ENCODE assay signal across 32 cellular contexts in the genomic region with DNA sequence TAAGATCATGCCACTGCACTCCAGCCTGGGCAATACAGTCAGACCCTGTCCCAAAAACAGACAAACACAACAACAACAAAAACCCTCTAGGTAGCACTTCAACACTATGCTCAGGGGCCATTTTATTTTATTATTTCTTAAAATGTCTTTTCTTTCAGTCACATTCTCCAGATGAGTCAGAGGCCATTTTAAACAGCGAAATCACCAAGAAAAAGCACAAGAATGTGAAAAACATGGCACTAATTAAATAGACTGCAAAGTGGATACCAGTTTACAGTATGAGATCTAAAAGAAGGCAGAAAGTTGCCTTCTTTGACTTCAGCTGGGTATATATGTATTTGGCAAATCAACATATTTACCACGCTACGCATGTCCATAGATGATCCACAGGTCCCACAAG. TPM values are rescaled to one million over a fixed set of nuclear protein-coding genes. Genes with fewer than 3 reads are reported as not detected.
"Had no signal": no experiment of that assay in that cellular context is flagged by ENCODE, and none has a peak within 500 bp of the region (broad histone marks: within the 10 kb centered on the region; RNA-seq: fewer than 3 reads in every experiment).

No MANE protein-coding gene starts in this region.

- H3K36me3 ChIP-seq: adrenal gland, gastroesophageal sphincter, neutrophil, transverse colon had no signal

- H3K27ac ChIP-seq: adrenal gland, body of pancreas, epithelial cell of prostate, esophagus squamous epithelium, gastroesophageal sphincter, hepatocyte, neutrophil, testis, transverse colon had no signal

- ATAC-seq: activated CD4-positive, alpha-beta T cell treated with anti-CD3 and anti-CD28 coated beads for 36 hours; activated CD8-positive, alpha-beta memory T cell treated with anti-CD3 and anti-CD28 coated beads, Interleukin-2, amount 10 ng/mL, durations not matched to agents 7 days and 5 days; activated CD8-positive, alpha-beta T cell treated with anti-CD3 and anti-CD28 coated beads, Interleukin-2, amount 10 ng/mL, durations not matched to agents 7 days and 5 days; activated T-cell treated with anti-CD3 and anti-CD28 coated beads, Interleukin-2, amount 50 U/mL, for 72 hours; body of pancreas; gastroesophageal sphincter; left cardiac atrium; left ventricle myocardium superior; sciatic nerve; stimulated activated naive CD8-positive, alpha-beta T cell treated with anti-CD3 and anti-CD28 coated beads, Interleukin-15, Interleukin-2, amounts not matched to agents 100 U/mL and 50 U/mL, for 24 hours had no signal

- H3K9me3 ChIP-seq: testis had no signal

- H3K4me1 ChIP-seq: adrenal gland, body of pancreas, testis had no signal

- H3K27me3 ChIP-seq: adrenal gland, body of pancreas, esophagus squamous epithelium, gastroesophageal sphincter, hepatocyte, neutrophil, testis, transverse colon had no signal

- H3K27me3 Mint-ChIP-seq: activated CD4-positive, alpha-beta T cell treated with anti-CD3 and anti-CD28 coated beads for 36 hours; activated CD8-positive, alpha-beta memory T cell treated with anti-CD3 and anti-CD28 coated beads, Interleukin-2, amount 10 ng/mL, durations not matched to agents 7 days and 5 days; activated naive CD8-positive, alpha-beta T cell; naive B cell had no signal

- H3K4me3 ChIP-seq: adrenal gland, body of pancreas, esophagus squamous epithelium, gastroesophageal sphincter, hepatocyte, skin epidermis, testis, transverse colon had no signal

- H3K27ac Mint-ChIP-seq: activated CD4-positive, alpha-beta T cell treated with anti-CD3 and anti-CD28 coated beads for 36 hours; activated CD8-positive, alpha-beta memory T cell treated with anti-CD3 and anti-CD28 coated beads, Interleukin-2, amount 10 ng/mL, durations not matched to agents 7 days and 5 days; activated CD8-positive, alpha-beta T cell treated with anti-CD3 and anti-CD28 coated beads, Interleukin-2, amount 10 ng/mL, durations not matched to agents 7 days and 5 days; activated naive CD8-positive, alpha-beta T cell; activated T-cell treated with anti-CD3 and anti-CD28 coated beads, Interleukin-2, amount 50 U/mL, for 72 hours; mesothelial cell of epicardium; nephron progenitor cell; T-helper 2 cell treated with Interferon-gamma antibody and Interleukin-4, amounts not matched to agents 5 μg/mL and 100 μg/mL, for 36 hours had no signal

- DNase-seq: activated CD4-positive, alpha-beta T cell treated with anti-CD3 and anti-CD28 coated beads for 36 hours; activated CD4-positive, CD25-positive, alpha-beta regulatory T cell; activated CD8-positive, alpha-beta memory T cell treated with anti-CD3 and anti-CD28 coated beads, Interleukin-2, amount 10 ng/mL, durations not matched to agents 7 days and 5 days; activated CD8-positive, alpha-beta T cell treated with anti-CD3 and anti-CD28 coated beads, Interleukin-2, amount 10 ng/mL, durations not matched to agents 7 days and 5 days; activated naive CD4-positive, alpha-beta T cell; activated T-cell treated with anti-CD3 and anti-CD28 coated beads, Interleukin-2, amount 50 U/mL, for 72 hours; adrenal gland; aorta; body of pancreas; dermis blood vessel endothelial cell; effector CD4-positive, alpha-beta T cell; esophagus squamous epithelium; left cardiac atrium; left ventricle myocardium superior; naive B cell; nephron progenitor cell; retina; stimulated activated CD4-positive, alpha-beta T cell treated with anti-CD3 and anti-CD28 coated beads, Interleukin-12 subunit alpha, Interleukin-12 subunit beta, amount 100 ng/mL, for 4 hours; stimulated activated CD4-positive, alpha-beta T cell treated with anti-CD3 and anti-CD28 coated beads, Interleukin-4, amount 100 ng/mL, for 1 hour; stimulated activated naive CD8-positive, alpha-beta T cell treated with anti-CD3 and anti-CD28 coated beads, Interleukin-15, Interleukin-2, amounts not matched to agents 100 U/mL and 50 U/mL, for 24 hours; testis; transverse colon had no signal

- H3K79me2 ChIP-seq: hepatocyte had no signal

- H3K4me3 Mint-ChIP-seq: activated CD4-positive, alpha-beta T cell treated with anti-CD3 and anti-CD28 coated beads for 36 hours; activated CD8-positive, alpha-beta memory T cell treated with anti-CD3 and anti-CD28 coated beads, Interleukin-2, amount 10 ng/mL, durations not matched to agents 7 days and 5 days; activated CD8-positive, alpha-beta T cell treated with anti-CD3 and anti-CD28 coated beads, Interleukin-2, amount 10 ng/mL, durations not matched to agents 7 days and 5 days; activated naive CD8-positive, alpha-beta T cell; activated T-cell treated with anti-CD3 and anti-CD28 coated beads, Interleukin-2, amount 50 U/mL, for 72 hours; mesothelial cell of epicardium; nephron progenitor cell; T-helper 2 cell treated with Interferon-gamma antibody and Interleukin-4, amounts not matched to agents 5 μg/mL and 100 μg/mL, for 36 hours had no signal

- H3K4me2 ChIP-seq: hepatocyte had no signal

- H2AFZ ChIP-seq: hepatocyte had no signal

- H3K4me1 Mint-ChIP-seq: mesothelial cell of epicardium, nephron progenitor cell had no signal

RNA-seq across cellular contexts. Expression of a gene that starts 6.1 kb away (rescaled TPM):
- total RNA-seq: mesothelial cell of epicardium had no signal
- polyA plus RNA-seq: keratinocyte had no signal
